ENCODE assay signal across 17 cellular contexts in the genomic region with DNA sequence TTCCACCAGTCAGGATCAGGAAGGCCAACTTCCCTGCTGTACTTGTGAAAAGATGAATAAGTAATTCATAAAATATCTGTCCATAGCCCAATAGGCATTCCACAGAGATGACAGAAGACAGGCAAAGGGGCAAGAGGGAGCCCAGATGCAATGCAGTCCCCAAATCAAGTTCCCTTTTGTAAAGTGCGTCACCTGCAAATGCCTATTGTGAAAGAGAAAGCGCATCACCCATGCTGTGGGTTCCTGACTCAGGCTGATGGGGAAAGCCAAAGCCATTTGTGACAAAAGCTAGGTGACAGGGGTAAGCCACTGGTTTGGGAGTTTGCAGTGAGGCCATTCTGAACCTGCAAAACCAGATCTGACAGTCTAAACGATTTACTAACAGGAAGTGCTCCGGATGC.
DNase-seq lines count a peak whose midpoint lies in the region; TF ChIP-seq lines count a peak whose summit lies in the region.
"Had no signal": no experiment of that assay in that cellular context is flagged by ENCODE, and none has a peak within 500 bp of the region (broad histone marks: within the 10 kb centered on the region; RNA-seq: fewer than 3 reads in every experiment).

No MANE protein-coding gene starts in this region.

- H3K4me2 ChIP-seq in Loucy (ENCODE audit: low read depth, low read length, poor library complexity, severe bottlenecking), result peak overlapping the region; percentile 44

- DNase-seq in 8988T (peak; percentile 10), GM13977 (ENCODE audit: low spot score) (peak; percentile 50), COLO668 (lab: John Stamatoyannopoulos, UW; ENCODE audit: unreplicated experiment) (no peak), HPDE6-E6E7 (ENCODE audit: extremely low spot score) (no peak), coronary artery (ENCODE audit: low spot score) (no peak)
- peak; percentile 21 for DNase-seq in activated naive CD8-positive, alpha-beta T cell treated with anti-CD3 and anti-CD28 coated beads for 36 hours
- no peak for DNase-seq in stimulated activated CD4-positive, alpha-beta T cell treated with anti-CD3 and anti-CD28 coated beads, Interleukin-12 subunit alpha, Interleukin-12 subunit beta, amount 100 ng/mL, for 4 hours
- DNase-seq: CD4-positive, CD25-positive, alpha-beta regulatory T cell; glutamatergic neuron; left ventricle myocardium superior; NCI-H1930; nucleus accumbens; Peyer's patch; stimulated activated CD4-positive, alpha-beta T cell treated with anti-CD3 and anti-CD28 coated beads, Interleukin-4, amount 100 ng/mL, for 4 hours; testis had no signal

- H3K27me3 ChIP-seq in Loucy (ENCODE audit: insufficient read depth, low read length, poor library complexity, severe bottlenecking), result no peaks in the 10 kb centered on the region
- H3K27me3 ChIP-seq: Peyer's patch, testis had no signal

- H3K36me3 Mint-ChIP-seq in activated naive CD8-positive, alpha-beta T cell treated with anti-CD3 and anti-CD28 coated beads for 36 hours, result no peaks in the 10 kb centered on the region
- H3K36me3 Mint-ChIP-seq: CD4-positive, CD25-positive, alpha-beta regulatory T cell had no signal

- H3K4me3 ChIP-seq in Loucy (ENCODE audit: low read length, poor library complexity, severe bottlenecking) (no peak overlapping the region), coronary artery (no peak overlapping the region)
- H3K4me3 ChIP-seq: adrenal gland, Peyer's patch, testis had no signal

- peak overlapping the region; percentile 76 for H2AFZ ChIP-seq in Loucy (ENCODE audit: low read length)

- peaks cover 29% of the 10 kb centered on the region for H3K27me3 Mint-ChIP-seq in activated naive CD8-positive, alpha-beta T cell treated with anti-CD3 and anti-CD28 coated beads for 36 hours

- H3K4me1 ChIP-seq in Loucy (ENCODE audit: insufficient read depth, low read length, poor library complexity, severe bottlenecking), result peaks cover 4% of the 10 kb centered on the region
- H3K4me1 ChIP-seq: adrenal gland, Peyer's patch had no signal

- no peaks in the 10 kb centered on the region for H3K79me2 ChIP-seq in Loucy (ENCODE audit: insufficient read depth, low read length)

- H3K4me1 Mint-ChIP-seq in activated naive CD8-positive, alpha-beta T cell treated with anti-CD3 and anti-CD28 coated beads for 36 hours, result peaks cover 7% of the 10 kb centered on the region

- no peaks in the 10 kb centered on the region for H3K36me3 ChIP-seq in Loucy (ENCODE audit: insufficient read depth, low read length)
- H3K36me3 ChIP-seq: adrenal gland, Peyer's patch had no signal

- no peak overlapping the region for H3K27ac ChIP-seq in coronary artery
- H3K27ac ChIP-seq: adrenal gland, Peyer's patch, testis had no signal

- no peak overlapping the region for H3K9ac ChIP-seq in Loucy (ENCODE audit: low read depth, low read length, poor library complexity, severe bottlenecking)

- no peaks in the 10 kb centered on the region for H4K20me1 ChIP-seq in Loucy (ENCODE audit: insufficient read depth, low read length, poor library complexity, severe bottlenecking)

- H3K9me3 Mint-ChIP-seq in activated naive CD8-positive, alpha-beta T cell treated with anti-CD3 and anti-CD28 coated beads for 36 hours, result no peaks in the 10 kb centered on the region
- H3K9me3 Mint-ChIP-seq: CD4-positive, CD25-positive, alpha-beta regulatory T cell had no signal

- no peaks in the 10 kb centered on the region for H3F3A ChIP-seq in Loucy (ENCODE audit: low read depth)

- TF ChIP-seq CTCF in GM13977 (IDR thresholded peaks at IDR 0.05; ENCODE audit: extremely low read depth, insufficient read depth, missing control alignments) (no peak), Loucy (conservative IDR thresholded peaks at IDR 0.05; ENCODE audit: low read length) (no peak), coronary artery (IDR thresholded peaks at IDR 0.05) (no peak)

- no peaks in the 10 kb centered on the region for H3K9me3 ChIP-seq in Loucy (ENCODE audit: insufficient read depth, low read depth, low read length)
- H3K9me3 ChIP-seq: adrenal gland, Peyer's patch, testis had no signal

- H3K4me3 Mint-ChIP-seq in activated naive CD8-positive, alpha-beta T cell treated with anti-CD3 and anti-CD28 coated beads for 36 hours, result no peak overlapping the region

- no peak overlapping the region for H3K27ac Mint-ChIP-seq in activated naive CD8-positive, alpha-beta T cell treated with anti-CD3 and anti-CD28 coated beads for 36 hours
- H3K27ac Mint-ChIP-seq: CD4-positive, CD25-positive, alpha-beta regulatory T cell had no signal

- no peaks in the 10 kb centered on the region for H3K9me2 ChIP-seq in Loucy (replicated peaks; ENCODE audit: low read depth, low read length)

- in situ Hi-C loops in GM13977 (cut with MboI; ENCODE audit: low pct_unique_long_range_greater_than_20kb, low sequenced_read_pairs, unreplicated experiment), result no loop called here

Comparison
In these comparisons a context has a peak if more than half of its experiments do, and no peak if none do; other contexts are left out.
1. DNase-seq: peak in 8988T (single experiment), GM13977 (single experiment) and activated naive CD8-positive, alpha-beta T cell treated with anti-CD3 and anti-CD28 coated beads for 36 hours (single experiment); none in COLO668 (single experiment), stimulated activated CD4-positive, alpha-beta T cell treated with anti-CD3 and anti-CD28 coated beads, Interleukin-12 subunit alpha, Interleukin-12 subunit beta, amount 100 ng/mL, for 4 hours (single experiment), HPDE6-E6E7 (single experiment) and coronary artery (single experiment).